Comparison of ENCODE assay signal across 8 cellular contexts in the genomic region with DNA sequence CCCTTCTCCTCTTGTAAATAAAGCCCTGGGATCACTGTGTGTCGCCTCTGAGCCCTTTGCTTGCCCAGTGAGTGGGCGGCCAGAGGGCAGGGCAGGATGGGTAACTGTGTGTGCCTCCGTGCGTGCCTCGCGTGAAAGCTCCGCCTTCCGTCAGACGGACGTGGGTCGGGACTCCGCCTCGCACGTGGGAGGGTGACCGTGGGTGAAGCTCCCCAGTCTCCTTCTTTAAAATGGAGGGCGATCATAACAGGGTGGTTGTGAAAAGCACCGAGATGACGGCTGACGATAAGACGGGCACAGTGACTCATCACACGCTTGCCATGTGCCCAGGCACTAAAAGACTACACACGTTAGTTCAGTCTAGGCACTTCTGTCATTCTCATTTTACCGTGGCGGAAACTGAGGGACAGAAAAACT. TPM values are rescaled to one million over a fixed set of nuclear protein-coding genes. Genes with fewer than 3 reads are reported as not detected.
DNase-seq lines count a peak whose midpoint lies in the region; ATAC-seq and TF ChIP-seq lines count a peak whose summit lies in the region.

No MANE protein-coding gene starts in this region.

- H3K9me3 Mint-ChIP-seq in IgD-negative memory B cell: no peaks in the 10 kb centered on the region
- H3K9me3 Mint-ChIP-seq in stimulated activated effector memory CD8-positive, alpha-beta T cell treated with anti-CD3 and anti-CD28 coated beads, Interleukin-12 subunit alpha, Interleukin-12 subunit beta, amount 100 ng/mL, for 72 hours: no peaks in the 10 kb centered on the region

- H3K4me3 Mint-ChIP-seq in IgD-negative memory B cell: peak overlapping the region; percentile 44 to 95 (median 86)
- H3K4me3 Mint-ChIP-seq in stimulated activated effector memory CD8-positive, alpha-beta T cell treated with anti-CD3 and anti-CD28 coated beads, Interleukin-12 subunit alpha, Interleukin-12 subunit beta, amount 100 ng/mL, for 72 hours: peak overlapping the region; percentile 80

- H3K27me3 ChIP-seq in dorsolateral prefrontal cortex (no peaks in the 10 kb centered on the region), muscle layer of colon (ENCODE audit: control insufficient read depth in 1 of 2, insufficient read depth in 2 of 2, low read length in 2 of 2) (no peaks in the 10 kb centered on the region)

- H3K27me3 Mint-ChIP-seq in IgD-negative memory B cell: no peaks in the 10 kb centered on the region

- peak; percentile 83 for ATAC-seq in stimulated activated effector memory CD8-positive, alpha-beta T cell treated with anti-CD3 and anti-CD28 coated beads, Interleukin-12 subunit alpha, Interleukin-12 subunit beta, amount 100 ng/mL, for 72 hours
- ATAC-seq in HG02885 (IDR thresholded peaks at IDR 0.05; ENCODE audit: poor library complexity, unreplicated experiment) (no peak), HG03039 (IDR thresholded peaks at IDR 0.05; ENCODE audit: unreplicated experiment) (no peak)

- peak overlapping the region; percentile 93 to 99 (median 95) for H3K27ac Mint-ChIP-seq in IgD-negative memory B cell
- peak overlapping the region; percentile 95 for H3K27ac Mint-ChIP-seq in stimulated activated effector memory CD8-positive, alpha-beta T cell treated with anti-CD3 and anti-CD28 coated beads, Interleukin-12 subunit alpha, Interleukin-12 subunit beta, amount 100 ng/mL, for 72 hours

- H3K4me3 ChIP-seq in dorsolateral prefrontal cortex (peak overlapping the region in 13 of 59 donors; percentile 1 to 33 (median 13)), muscle layer of colon (ENCODE audit: low read depth in 1 of 2, low read length in 2 of 2) (peak overlapping the region in 1 of 2 donors; percentile 25)

- peaks cover 31% of the 10 kb centered on the region for H3K4me1 ChIP-seq in muscle layer of colon (ENCODE audit: insufficient read depth, low read length)

- peaks cover 12% of the 10 kb centered on the region for H3K36me3 Mint-ChIP-seq in IgD-negative memory B cell
- peaks cover 90% of the 10 kb centered on the region for H3K36me3 Mint-ChIP-seq in stimulated activated effector memory CD8-positive, alpha-beta T cell treated with anti-CD3 and anti-CD28 coated beads, Interleukin-12 subunit alpha, Interleukin-12 subunit beta, amount 100 ng/mL, for 72 hours

- no peak for TF ChIP-seq CTCF in dorsolateral prefrontal cortex (IDR thresholded peaks at IDR 0.05 in 54 of 56, conservative IDR thresholded peaks at IDR 0.05 in 2 of 56; ENCODE audit: low read depth in 1 of 56, partially characterized antibody in 56 of 56)

- peak overlapping the region; percentile 0 for H3K9ac ChIP-seq in muscle layer of colon (ENCODE audit: low read length)

- peaks cover 48 to 63% (median 61%) of the 10 kb centered on the region in 3 donors for H3K4me1 Mint-ChIP-seq in IgD-negative memory B cell
- H3K4me1 Mint-ChIP-seq in stimulated activated effector memory CD8-positive, alpha-beta T cell treated with anti-CD3 and anti-CD28 coated beads, Interleukin-12 subunit alpha, Interleukin-12 subunit beta, amount 100 ng/mL, for 72 hours: peaks cover 81% of the 10 kb centered on the region

- intact Hi-C loops in dorsolateral prefrontal cortex (cut with DNase I): no loop called here

- H3K27ac ChIP-seq in dorsolateral prefrontal cortex (peak overlapping the region in 34 of 59 donors; percentile 4 to 84 (median 60)), muscle layer of colon (ENCODE audit: low read depth, low read length) (peak overlapping the region; percentile 51)

- H3K36me3 ChIP-seq in muscle layer of colon (ENCODE audit: insufficient read depth, low read length): peaks cover 12% of the 10 kb centered on the region

- DNase-seq in DMS153 (lab: John Stamatoyannopoulos, UW) (peak; percentile 32), dorsolateral prefrontal cortex (peak in 4 of 10 donors; percentile 47 to 60 (median 55))
- peak; percentile 96 to 98 for DNase-seq in activated CD4-positive, alpha-beta T cell treated with anti-CD3 and anti-CD28 coated beads for 4 hours
- DNase-seq in stimulated activated effector memory CD8-positive, alpha-beta T cell treated with anti-CD3 and anti-CD28 coated beads, Interleukin-12 subunit alpha, Interleukin-12 subunit beta, amount 100 ng/mL, for 72 hours (ENCODE audit: low spot score in 2 of 2): peak; percentile 83 to 95

- H3K9me3 ChIP-seq in muscle layer of colon (ENCODE audit: low read length): no peaks in the 10 kb centered on the region

RNA-seq across cellular contexts. Expression of a gene that starts 9.2 kb away (rescaled TPM):
- polyA plus RNA-seq in IgD-negative memory B cell: 123 TPM
- 100 to 1,000 TPM in 11 of 120 experiments, 10 to 100 TPM in 109; 56.3 to 112 (median 85.1) TPM for total RNA-seq in dorsolateral prefrontal cortex

RNA-seq across cellular contexts. Expression of a gene that starts 9.4 kb away (rescaled TPM):
- 62.0 TPM for polyA plus RNA-seq in IgD-negative memory B cell
- 10 to 100 TPM; 17.2 to 38.2 (median 26.5) TPM for total RNA-seq in dorsolateral prefrontal cortex

RNA-seq across cellular contexts. Expression of a gene that starts 10.1 kb away (rescaled TPM):
- polyA plus RNA-seq in IgD-negative memory B cell: 1,038 TPM
- total RNA-seq in dorsolateral prefrontal cortex: 10 to 100 TPM in 52 of 120 experiments, 1 to 10 TPM in 68; 2.6 to 25.6 (median 9.2) TPM

RNA-seq across cellular contexts. Expression of a gene that starts 17.5 kb away (rescaled TPM):
- polyA plus RNA-seq in IgD-negative memory B cell: 141 TPM
- total RNA-seq in dorsolateral prefrontal cortex: 100 to 1,000 TPM; 102 to 287 (median 162) TPM

RNA-seq across cellular contexts. Expression of a gene that starts 17.7 kb away (rescaled TPM):
- polyA plus RNA-seq in IgD-negative memory B cell: not detected
- total RNA-seq in dorsolateral prefrontal cortex: not detected
